ENCODE assay signal across 40 cellular contexts in the genomic region with DNA sequence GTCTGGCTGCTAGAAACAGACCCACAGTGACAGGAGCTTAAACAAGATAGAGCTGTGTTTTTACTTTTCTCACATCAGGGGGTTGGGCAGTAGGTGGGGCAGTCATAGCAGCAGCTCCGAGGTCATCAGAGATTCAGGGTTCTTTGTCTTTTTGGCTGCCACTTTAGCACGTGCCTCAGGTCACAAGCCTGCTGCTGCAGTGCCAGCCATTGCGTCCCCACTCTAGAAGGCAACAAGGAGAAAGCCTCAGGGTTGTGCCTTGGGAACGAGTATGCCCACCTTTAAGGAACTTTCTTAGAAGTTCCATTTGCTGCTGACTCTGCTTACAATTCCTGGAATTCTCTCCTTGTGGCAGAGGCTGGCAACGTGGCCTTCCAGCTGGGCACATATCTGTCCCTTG.
"Had no signal": no experiment of that assay in that cellular context is flagged by ENCODE, and none has a peak within 500 bp of the region (broad histone marks: within the 10 kb centered on the region; RNA-seq: fewer than 3 reads in every experiment).

No MANE protein-coding gene starts in this region.

- H3K36me3 Mint-ChIP-seq: activated naive CD4-positive, alpha-beta T cell treated with anti-CD3 and anti-CD28 coated beads, Interleukin-2, amount 10 ng/mL, durations not matched to agents 7 days and 5 days; activated naive CD8-positive, alpha-beta T cell treated with anti-CD3 and anti-CD28 coated beads for 36 hours had no signal

- FAIRE-seq: bronchial epithelial cell, TTC549 had no signal

- H3K27me3 Mint-ChIP-seq: activated CD4-positive, alpha-beta memory T cell treated with anti-CD3 and anti-CD28 coated beads, Interleukin-2, amount 10 ng/mL, durations not matched to agents 7 days and 5 days; activated CD4-positive, alpha-beta T cell treated with anti-CD3 and anti-CD28 coated beads for 36 hours; activated CD4-positive, alpha-beta T cell treated with anti-CD3 and anti-CD28 coated beads, Interleukin-2, amount 10 ng/mL, durations not matched to agents 7 days and 5 days; activated naive CD4-positive, alpha-beta T cell treated with anti-CD3 and anti-CD28 coated beads, Interleukin-2, amount 10 ng/mL, durations not matched to agents 7 days and 5 days; activated naive CD4-positive, alpha-beta T cell treated with anti-CD3 and anti-CD28 coated beads, Interleukin-2, amount 50 U/mL, for 24 hours; activated naive CD8-positive, alpha-beta T cell treated with anti-CD3 and anti-CD28 coated beads for 36 hours; brain had no signal

- H3K4me1 Mint-ChIP-seq: activated CD4-positive, alpha-beta memory T cell treated with anti-CD3 and anti-CD28 coated beads, Interleukin-2, amount 10 ng/mL, durations not matched to agents 7 days and 5 days; activated CD4-positive, alpha-beta T cell treated with anti-CD3 and anti-CD28 coated beads for 36 hours; activated CD4-positive, alpha-beta T cell treated with anti-CD3 and anti-CD28 coated beads, Interleukin-2, amount 10 ng/mL, durations not matched to agents 7 days and 5 days; activated naive CD4-positive, alpha-beta T cell treated with anti-CD3 and anti-CD28 coated beads, Interleukin-2, amount 10 ng/mL, durations not matched to agents 7 days and 5 days; activated naive CD4-positive, alpha-beta T cell treated with anti-CD3 and anti-CD28 coated beads, Interleukin-2, amount 50 U/mL, for 24 hours; activated naive CD8-positive, alpha-beta T cell treated with anti-CD3 and anti-CD28 coated beads for 36 hours; central memory CD8-positive, alpha-beta T cell had no signal

- ATAC-seq: activated CD4-positive, alpha-beta T cell treated with anti-CD3 and anti-CD28 coated beads for 36 hours; activated CD4-positive, CD25-positive, alpha-beta regulatory T cell treated with anti-CD3 and anti-CD28 coated beads, Interleukin-2, amount 50 U/mL, for 24 hours; activated CD8-positive, alpha-beta T cell treated with anti-CD3 and anti-CD28 coated beads, Interleukin-2, amount 10 ng/mL, durations not matched to agents 7 days and 5 days; activated T-cell treated with anti-CD3 and anti-CD28 coated beads, Interleukin-2, amount 50 U/mL, for 4 hours; activated T-cell treated with anti-CD3 and anti-CD28 coated beads, Interleukin-2, amount 50 U/mL, for 72 hours had no signal

- DNase-seq: activated CD4-positive, alpha-beta memory T cell treated with anti-CD3 and anti-CD28 coated beads, Interleukin-2, amount 10 ng/mL, durations not matched to agents 7 days and 5 days; activated CD4-positive, alpha-beta T cell treated with anti-CD3 and anti-CD28 coated beads for 1 hour; activated CD4-positive, alpha-beta T cell treated with anti-CD3 and anti-CD28 coated beads for 36 hours; activated CD4-positive, alpha-beta T cell treated with anti-CD3 and anti-CD28 coated beads for 48 hours; activated CD4-positive, alpha-beta T cell treated with anti-CD3 and anti-CD28 coated beads, Interleukin-2, amount 10 ng/mL, durations not matched to agents 7 days and 5 days; activated CD4-positive, alpha-beta T cell treated with anti-CD3 and anti-CD28 coated beads, Interleukin-2, amount 50 U/mL, for 48 hours; activated CD4-positive, CD25-positive, alpha-beta regulatory T cell; activated CD8-positive, alpha-beta memory T cell treated with anti-CD3 and anti-CD28 coated beads for 24 hours; activated CD8-positive, alpha-beta memory T cell treated with anti-CD3 and anti-CD28 coated beads, Interleukin-2, amount 50 U/mL, for 4 hours; activated CD8-positive, alpha-beta T cell treated with anti-CD3 and anti-CD28 coated beads, Interleukin-2, amount 10 ng/mL, durations not matched to agents 7 days and 5 days; activated effector memory CD4-positive, alpha-beta T cell treated with Interleukin-2 at 50 U/mL for 16 hours; activated gamma-delta T cell; activated naive CD4-positive, alpha-beta T cell treated with anti-CD3 and anti-CD28 coated beads, Interleukin-2, amount 10 ng/mL, durations not matched to agents 7 days and 5 days; activated naive CD4-positive, alpha-beta T cell treated with Interleukin-2 at 50 U/mL for 16 hours; activated naive CD8-positive, alpha-beta T cell treated with anti-CD3 and anti-CD28 coated beads for 36 hours; activated T-cell treated with anti-CD3 and anti-CD28 coated beads for 4 hours; activated T-cell treated with anti-CD3 and anti-CD28 coated beads, Interleukin-2, amount 50 U/mL, for 1 hour; activated T-cell treated with anti-CD3 and anti-CD28 coated beads, Interleukin-2, amount 50 U/mL, for 4 hours; activated T-cell treated with anti-CD3 and anti-CD28 coated beads, Interleukin-2, amount 50 U/mL, for 72 hours; amygdala; anterior cingulate cortex; caudate nucleus; cerebellar nuclear complex; SW 1271; T-helper 1 cell; T-helper 2 cell; T-helper 9 cell had no signal

- H3K4me3 Mint-ChIP-seq: activated CD4-positive, alpha-beta memory T cell treated with anti-CD3 and anti-CD28 coated beads, Interleukin-2, amount 10 ng/mL, durations not matched to agents 7 days and 5 days; activated CD4-positive, alpha-beta T cell treated with anti-CD3 and anti-CD28 coated beads for 36 hours; activated CD4-positive, alpha-beta T cell treated with anti-CD3 and anti-CD28 coated beads, Interleukin-2, amount 10 ng/mL, durations not matched to agents 7 days and 5 days; activated CD8-positive, alpha-beta T cell treated with anti-CD3 and anti-CD28 coated beads, Interleukin-2, amount 10 ng/mL, durations not matched to agents 7 days and 5 days; activated naive CD4-positive, alpha-beta T cell treated with anti-CD3 and anti-CD28 coated beads, Interleukin-2, amount 10 ng/mL, durations not matched to agents 7 days and 5 days; activated naive CD4-positive, alpha-beta T cell treated with anti-CD3 and anti-CD28 coated beads, Interleukin-2, amount 50 U/mL, for 24 hours; activated naive CD8-positive, alpha-beta T cell treated with anti-CD3 and anti-CD28 coated beads for 36 hours; activated T-cell treated with anti-CD3 and anti-CD28 coated beads, Interleukin-2, amount 50 U/mL, for 4 hours; activated T-cell treated with anti-CD3 and anti-CD28 coated beads, Interleukin-2, amount 50 U/mL, for 72 hours; activated T-helper 1 cell treated with anti-CD3 and anti-CD28 coated beads, Interleukin-12 subunit alpha, Interleukin-12 subunit beta, Interleukin-2, Interleukin-4 antibody, amounts not matched to agents 30 ng/mL and 10 ng/mL and 1 ng/mL, durations not matched to agents 14 hours and 24 hours and 36 hours; brain; central memory CD8-positive, alpha-beta T cell; T-helper 1 cell treated with Interleukin-12 subunit alpha and Interleukin-12 subunit beta and Interleukin-4 antibody, amounts not matched to agents 30 μg/mL and 1 μg/mL, for 36 hours; T-helper 2 cell treated with Interferon-gamma antibody and Interleukin-4, amounts not matched to agents 5 μg/mL and 100 μg/mL, for 36 hours had no signal

- H3K27me3 ChIP-seq: ascending aorta, cardiac muscle cell had no signal

- H3K27ac ChIP-seq: ascending aorta, cardiac muscle cell, VCaP had no signal

- H3K27ac Mint-ChIP-seq: activated CD4-positive, alpha-beta memory T cell treated with anti-CD3 and anti-CD28 coated beads, Interleukin-2, amount 10 ng/mL, durations not matched to agents 7 days and 5 days; activated CD4-positive, alpha-beta T cell treated with anti-CD3 and anti-CD28 coated beads for 36 hours; activated CD4-positive, alpha-beta T cell treated with anti-CD3 and anti-CD28 coated beads, Interleukin-2, amount 10 ng/mL, durations not matched to agents 7 days and 5 days; activated CD8-positive, alpha-beta T cell treated with anti-CD3 and anti-CD28 coated beads, Interleukin-2, amount 10 ng/mL, durations not matched to agents 7 days and 5 days; activated naive CD4-positive, alpha-beta T cell treated with anti-CD3 and anti-CD28 coated beads, Interleukin-2, amount 10 ng/mL, durations not matched to agents 7 days and 5 days; activated naive CD4-positive, alpha-beta T cell treated with anti-CD3 and anti-CD28 coated beads, Interleukin-2, amount 50 U/mL, for 24 hours; activated naive CD8-positive, alpha-beta T cell treated with anti-CD3 and anti-CD28 coated beads for 36 hours; activated T-cell treated with anti-CD3 and anti-CD28 coated beads, Interleukin-2, amount 50 U/mL, for 72 hours; activated T-helper 1 cell treated with anti-CD3 and anti-CD28 coated beads, Interleukin-12 subunit alpha, Interleukin-12 subunit beta, Interleukin-2, Interleukin-4 antibody, amounts not matched to agents 30 ng/mL and 10 ng/mL and 1 ng/mL, durations not matched to agents 14 hours and 24 hours and 36 hours; activated T-helper 2 cell treated with anti-CD3 and anti-CD28 coated beads, Interferon-gamma antibody, Interleukin-2, Interleukin-4, amounts not matched to agents 10 μg/mL and 5 μg/mL and 100 μg/mL, durations not matched to agents 14 hours and 24 hours and 36 hours; T-helper 1 cell treated with Interleukin-12 subunit alpha and Interleukin-12 subunit beta and Interleukin-4 antibody, amounts not matched to agents 30 μg/mL and 1 μg/mL, for 36 hours; T-helper 2 cell treated with Interferon-gamma antibody and Interleukin-4, amounts not matched to agents 5 μg/mL and 100 μg/mL, for 36 hours had no signal

- H3K4me3 ChIP-seq: ascending aorta, cardiac muscle cell had no signal

- H3K36me3 ChIP-seq: cardiac muscle cell had no signal
